Comparison of ENCODE assay signal across 26 cellular contexts in genomic region chr2:22703286-22703925, GRCh38.
"Had no signal": no experiment of that assay in that cellular context is flagged by ENCODE, and none has a peak within 500 bp of the region (broad histone marks: within the 10 kb centered on the region; RNA-seq: fewer than 3 reads in every experiment).

No MANE protein-coding gene starts in this region.

- H3K27ac Mint-ChIP-seq: activated CD4-positive, alpha-beta memory T cell treated with anti-CD3 and anti-CD28 coated beads, Interleukin-2, amount 10 ng/mL, durations not matched to agents 7 days and 5 days; activated CD4-positive, alpha-beta T cell treated with anti-CD3 and anti-CD28 coated beads, Interleukin-2, amount 10 ng/mL, durations not matched to agents 7 days and 5 days; activated T-cell treated with anti-CD3 and anti-CD28 coated beads, Interleukin-2, amount 50 U/mL, for 24 hours; activated T-helper 17 cell treated with anti-CD3 and anti-CD28 coated beads, Interleukin-2, amount 50 U/mL, for 72 hours; memory B cell; naive thymus-derived CD8-positive, alpha-beta T cell; stimulated activated naive B cell treated with anti-CD40 and anti-IgM and Interleukin-4, amounts not matched to agents 10 μg/mL and 1 μg/mL and 100 μg/mL, for 72 hours had no signal

- DNase-seq: activated CD4-positive, alpha-beta memory T cell treated with anti-CD3 and anti-CD28 coated beads, Interleukin-2, amount 10 ng/mL, durations not matched to agents 7 days and 5 days; activated CD4-positive, alpha-beta T cell treated with anti-CD3 and anti-CD28 coated beads, Interleukin-2, amount 10 ng/mL, durations not matched to agents 7 days and 5 days; activated CD4-positive, CD25-positive, alpha-beta regulatory T cell treated with anti-CD3 and anti-CD28 coated beads, Interleukin-2, amount 50 U/mL, for 72 hours; activated CD8-positive, alpha-beta memory T cell treated with anti-CD3 and anti-CD28 coated beads, Interleukin-2, amount 50 U/mL, for 48 hours; activated gamma-delta T cell treated with Interleukin-2 at 50 U/mL for 16 hours; activated naive CD4-positive, alpha-beta T cell treated with anti-CD3 and anti-CD28 coated beads, Interleukin-2, amount 50 U/mL, for 16 hours; activated T-cell treated with anti-CD3 and anti-CD28 coated beads, Interleukin-2, amount 50 U/mL, for 24 hours; body of pancreas; dermis blood vessel endothelial cell; effector CD8-positive, alpha-beta T cell; islet precursor cell; left colon; midbrain; naive thymus-derived CD8-positive, alpha-beta T cell; occipital lobe; stimulated activated CD4-positive, alpha-beta T cell treated with anti-CD3 and anti-CD28 coated beads, Interleukin-2, amount 100 ng/mL, for 24 hours; stimulated activated naive B cell treated with anti-CD40 and anti-IgM and Interleukin-4, amounts not matched to agents 10 μg/mL and 1 μg/mL and 100 μg/mL, for 72 hours; stomach; T-helper 2 cell; thyroid gland had no signal

- H3K36me3 Mint-ChIP-seq: memory B cell; naive thymus-derived CD8-positive, alpha-beta T cell; stimulated activated naive B cell treated with anti-CD40 and anti-IgM and Interleukin-4, amounts not matched to agents 10 μg/mL and 1 μg/mL and 100 μg/mL, for 72 hours had no signal

- H3K9me3 ChIP-seq: body of pancreas, stomach, thyroid gland had no signal

- H3K4me3 ChIP-seq: body of pancreas, skin epidermis, stomach, thyroid gland had no signal

- ATAC-seq: activated T-helper 17 cell treated with anti-CD3 and anti-CD28 coated beads, Interleukin-2, amount 50 U/mL, for 72 hours; body of pancreas; left colon; naive thymus-derived CD8-positive, alpha-beta T cell; sciatic nerve had no signal

- H3K4me3 Mint-ChIP-seq: activated CD4-positive, alpha-beta memory T cell treated with anti-CD3 and anti-CD28 coated beads, Interleukin-2, amount 10 ng/mL, durations not matched to agents 7 days and 5 days; activated CD4-positive, alpha-beta T cell treated with anti-CD3 and anti-CD28 coated beads, Interleukin-2, amount 10 ng/mL, durations not matched to agents 7 days and 5 days; activated T-cell treated with anti-CD3 and anti-CD28 coated beads, Interleukin-2, amount 50 U/mL, for 24 hours; activated T-helper 17 cell treated with anti-CD3 and anti-CD28 coated beads, Interleukin-2, amount 50 U/mL, for 72 hours; memory B cell; naive thymus-derived CD8-positive, alpha-beta T cell; neural crest cell; stimulated activated naive B cell treated with anti-CD40 and anti-IgM and Interleukin-4, amounts not matched to agents 10 μg/mL and 1 μg/mL and 100 μg/mL, for 72 hours had no signal

- H3K36me3 ChIP-seq: stomach, thyroid gland had no signal

- H3K27ac ChIP-seq: body of pancreas, epithelial cell of prostate, skin epidermis, stomach, thyroid gland had no signal

- H3K4me1 ChIP-seq: body of pancreas, stomach had no signal

- H3K4me1 Mint-ChIP-seq: activated CD4-positive, alpha-beta memory T cell treated with anti-CD3 and anti-CD28 coated beads, Interleukin-2, amount 10 ng/mL, durations not matched to agents 7 days and 5 days; activated CD4-positive, alpha-beta T cell treated with anti-CD3 and anti-CD28 coated beads, Interleukin-2, amount 10 ng/mL, durations not matched to agents 7 days and 5 days; activated T-helper 17 cell treated with anti-CD3 and anti-CD28 coated beads, Interleukin-2, amount 50 U/mL, for 72 hours; memory B cell; naive thymus-derived CD8-positive, alpha-beta T cell; neural crest cell; stimulated activated naive B cell treated with anti-CD40 and anti-IgM and Interleukin-4, amounts not matched to agents 10 μg/mL and 1 μg/mL and 100 μg/mL, for 72 hours had no signal

- H3K27me3 ChIP-seq: body of pancreas, stomach, thyroid gland had no signal

- H3K27me3 Mint-ChIP-seq: activated CD4-positive, alpha-beta memory T cell treated with anti-CD3 and anti-CD28 coated beads, Interleukin-2, amount 10 ng/mL, durations not matched to agents 7 days and 5 days; activated CD4-positive, alpha-beta T cell treated with anti-CD3 and anti-CD28 coated beads, Interleukin-2, amount 10 ng/mL, durations not matched to agents 7 days and 5 days; activated T-cell treated with anti-CD3 and anti-CD28 coated beads, Interleukin-2, amount 50 U/mL, for 24 hours; activated T-helper 17 cell treated with anti-CD3 and anti-CD28 coated beads, Interleukin-2, amount 50 U/mL, for 72 hours; memory B cell; naive thymus-derived CD8-positive, alpha-beta T cell; stimulated activated naive B cell treated with anti-CD40 and anti-IgM and Interleukin-4, amounts not matched to agents 10 μg/mL and 1 μg/mL and 100 μg/mL, for 72 hours had no signal
